ENCODE assay signal across 1 cellular context in genomic region chr12:169528-170360, GRCh38.
TF ChIP-seq lines count a peak whose summit lies in the region.

No MANE protein-coding gene starts in this region.

TF ChIP-seq in HepG2, 621 proteins besides CTCF, POLR2A, EP300 and RAD21 (continued from another document):
- TF ChIP-seq HNF4G (IDR thresholded peaks at IDR 0.05; ENCODE audit: borderline replicate concordance, low read depth, low read length) = no peak
- no peak for TF ChIP-seq HNF4G (CRISPR knock-in tag; IDR thresholded peaks at IDR 0.05; ENCODE audit: borderline replicate concordance, low read depth)
